14 cellular contexts compared by ENCODE assay signal in genomic region chr16:929674-930073, GRCh38. TPM values are rescaled to one million over a fixed set of nuclear protein-coding genes. Genes with fewer than 3 reads are reported as not detected.
DNase-seq lines count a peak whose midpoint lies in the region; ATAC-seq, FAIRE-seq and TF ChIP-seq lines count a peak whose summit lies in the region.
"Had no signal": no experiment of that assay in that cellular context is flagged by ENCODE, and none has a peak within 500 bp of the region (broad histone marks: within the 10 kb centered on the region; RNA-seq: fewer than 3 reads in every experiment).

No MANE protein-coding gene starts in this region.

- no peak for ATAC-seq in activated T-helper 17 cell treated with anti-CD3 and anti-CD28 coated beads, Interleukin-2, amount 50 U/mL, for 72 hours (replicated peaks)
- no peak for ATAC-seq in stimulated activated naive CD8-positive, alpha-beta T cell treated with anti-CD3 and anti-CD28 coated beads, Interleukin-15, amount 100 ng/mL, for 72 hours

- H3K4ac ChIP-seq in neuronal stem cell (ENCODE audit: low read length) = no peak overlapping the region

- no peak overlapping the region for H3K27ac Mint-ChIP-seq in activated T-helper 17 cell treated with anti-CD3 and anti-CD28 coated beads, Interleukin-2, amount 50 U/mL, for 72 hours
- H3K27ac Mint-ChIP-seq in stimulated activated naive CD8-positive, alpha-beta T cell treated with anti-CD3 and anti-CD28 coated beads, Interleukin-15, amount 100 ng/mL, for 72 hours = peak overlapping the region in 1 of 2 donors; percentile 63
- H3K27ac Mint-ChIP-seq: CD4-positive, alpha-beta T cell had no signal

- no peak overlapping the region for H4K91ac ChIP-seq in neuronal stem cell (ENCODE audit: low read depth, low read length, poor library complexity)

- no peak overlapping the region for H3K4me2 ChIP-seq in neuronal stem cell (ENCODE audit: insufficient read depth, low read length, poor library complexity, severe bottlenecking)

- WGBS in neuronal stem cell (ENCODE audit: extremely low coverage in 2 of 2, insufficient read length in 2 of 2, insufficient replicate concordance in 1 of 2), 2 donors = no CpG with 5 or more reads among the region's 21 CpGs

- H2AFZ ChIP-seq in neuronal stem cell (ENCODE audit: low read length) = no peak overlapping the region

- H3K4me1 ChIP-seq in BE2C (peaks cover 7% of the 10 kb centered on the region), NT2/D1 (ENCODE audit: insufficient read depth, insufficient read length) (peaks cover 26% of the 10 kb centered on the region), kidney (ENCODE audit: control insufficient read depth in 1 of 2, insufficient read depth in 1 of 2, low read depth in 1 of 2, low read length in 2 of 2) (peaks cover 0 to 6% of the 10 kb centered on the region in 2 donors), neuronal stem cell (ENCODE audit: control insufficient read depth in 2 of 2, insufficient read depth in 1 of 2, low read depth in 1 of 2, low read length in 2 of 2) (peaks cover 5 to 12% of the 10 kb centered on the region in 2 donors)

- no peaks in the 10 kb centered on the region for H3K27me3 Mint-ChIP-seq in activated T-helper 17 cell treated with anti-CD3 and anti-CD28 coated beads, Interleukin-2, amount 50 U/mL, for 72 hours
- H3K27me3 Mint-ChIP-seq in stimulated activated naive CD8-positive, alpha-beta T cell treated with anti-CD3 and anti-CD28 coated beads, Interleukin-15, amount 100 ng/mL, for 72 hours = no peaks in the 10 kb centered on the region
- H3K27me3 Mint-ChIP-seq: CD4-positive, alpha-beta T cell had no signal

- no peaks in the 10 kb centered on the region for H3K9me3 Mint-ChIP-seq in activated T-helper 17 cell treated with anti-CD3 and anti-CD28 coated beads, Interleukin-2, amount 50 U/mL, for 72 hours
- H3K9me3 Mint-ChIP-seq in stimulated activated naive CD8-positive, alpha-beta T cell treated with anti-CD3 and anti-CD28 coated beads, Interleukin-15, amount 100 ng/mL, for 72 hours = peaks cover 0 to 9% of the 10 kb centered on the region in 2 donors
- H3K9me3 Mint-ChIP-seq: CD4-positive, alpha-beta T cell had no signal

- H3K36me3 ChIP-seq in BE2C (no peaks in the 10 kb centered on the region; the same call in 1 of the 2 replicates), NT2/D1 (ENCODE audit: insufficient read depth, insufficient read length, low read length) (peaks cover 9% of the 10 kb centered on the region), kidney (ENCODE audit: control insufficient read depth in 1 of 2, insufficient read depth in 2 of 2, low read length in 2 of 2) (peaks cover 0 to 3% of the 10 kb centered on the region in 2 donors), neuronal stem cell (replicated peaks in 1 of 2; ENCODE audit: control insufficient read depth in 2 of 2, insufficient read depth in 2 of 2, low read length in 2 of 2) (peaks cover 3 to 8% of the 10 kb centered on the region in 2 donors)

- H2AK5ac ChIP-seq in neuronal stem cell (ENCODE audit: low read depth, low read length) = peak overlapping the region; percentile 7

- peak overlapping the region; percentile 71 for H3K18ac ChIP-seq in neuronal stem cell (ENCODE audit: low read length)

- H3K14ac ChIP-seq in neuronal stem cell (ENCODE audit: low read length) = peak overlapping the region; percentile 89

- H3K4me1 Mint-ChIP-seq in activated T-helper 17 cell treated with anti-CD3 and anti-CD28 coated beads, Interleukin-2, amount 50 U/mL, for 72 hours = peaks cover 7% of the 10 kb centered on the region
- H3K4me1 Mint-ChIP-seq in stimulated activated naive CD8-positive, alpha-beta T cell treated with anti-CD3 and anti-CD28 coated beads, Interleukin-15, amount 100 ng/mL, for 72 hours = no peaks in the 10 kb centered on the region

- peak overlapping the region; percentile 73 for H3K23ac ChIP-seq in neuronal stem cell (ENCODE audit: low read depth, low read length, poor library complexity)

- DNase-seq in BE2C (peak; percentile 2), NT2/D1 (ENCODE audit: low read depth, low spot score) (no peak), kidney (peak; percentile 45), neuronal stem cell (ENCODE audit: low spot score) (no peak), NCI-H1092 (lab: John Stamatoyannopoulos, UW) (no peak), amygdala (lab: John Stamatoyannopoulos, UW) (no peak)
- no peak for DNase-seq in stimulated activated naive CD8-positive, alpha-beta T cell treated with anti-CD3 and anti-CD28 coated beads, Interleukin-15, amount 100 ng/mL, for 72 hours
- DNase-seq: 8988T; C1 segment of cervical spinal cord; Calu3; CD4-positive, alpha-beta T cell; DMS 273 treated with DMSO at 0.1 percent for 48 hours had no signal

- no peak overlapping the region for H2BK5ac ChIP-seq in neuronal stem cell (ENCODE audit: low read length)

- H2BK15ac ChIP-seq in neuronal stem cell (ENCODE audit: low read length) = no peak overlapping the region

- TF ChIP-seq CTCF in BE2C (IDR thresholded peaks at IDR 0.05; ENCODE audit: low read depth, low read length) (no peak), kidney (IDR thresholded peaks at IDR 0.05; ENCODE audit: borderline replicate concordance, extremely low read depth, insufficient read depth) (no peak)

- FAIRE-seq in kidney (lab: Jason Lieb, UNC) = no peak
- FAIRE-seq: H54 had no signal

- H3K79me1 ChIP-seq in neuronal stem cell (ENCODE audit: low read depth, low read length) = peaks cover 4% of the 10 kb centered on the region

- H4K8ac ChIP-seq in neuronal stem cell (ENCODE audit: low read depth, low read length) = no peak overlapping the region

- H3K27ac ChIP-seq in kidney (ENCODE audit: low read depth in 2 of 2, low read length in 2 of 2) = no peak overlapping the region
- H3K27ac ChIP-seq in neuronal stem cell (replicated peaks; ENCODE audit: low read length) = no peak overlapping the region

- no peak overlapping the region for H2BK120ac ChIP-seq in neuronal stem cell (ENCODE audit: low read depth, low read length)

- intact Hi-C loops in kidney (cut with DNase I) = no loop called here

- H3K9ac ChIP-seq in NT2/D1 (ENCODE audit: insufficient read length, low read depth) (peak overlapping the region; percentile 76), kidney (ENCODE audit: low read length in 2 of 2) (no peak overlapping the region), neuronal stem cell (ENCODE audit: low read depth, low read length, poor library complexity) (peak overlapping the region; percentile 60)

- no peaks in the 10 kb centered on the region; the same call in 1 of the 2 replicates for H3K9me3 ChIP-seq in BE2C
- H3K9me3 ChIP-seq in NT2/D1 (ENCODE audit: insufficient read depth, low read length) = peaks cover 17% of the 10 kb centered on the region
- H3K9me3 ChIP-seq in kidney (ENCODE audit: control insufficient read depth in 1 of 2, low read length in 2 of 2) = no peaks in the 10 kb centered on the region
- peaks cover 14 to 18% of the 10 kb centered on the region in 2 donors for H3K9me3 ChIP-seq in neuronal stem cell (replicated peaks in 1 of 2; ENCODE audit: control insufficient read depth in 2 of 2, insufficient read depth in 1 of 2, low read depth in 1 of 2, low read length in 2 of 2)

- peaks cover 32% of the 10 kb centered on the region for H3K36me3 Mint-ChIP-seq in activated T-helper 17 cell treated with anti-CD3 and anti-CD28 coated beads, Interleukin-2, amount 50 U/mL, for 72 hours (ENCODE audit: low read depth)

- H3K4me3 ChIP-seq in BE2C (ENCODE audit: low read depth, low read length) (no peak overlapping the region), NT2/D1 (ENCODE audit: insufficient read length, low read depth) (no peak overlapping the region), kidney (ENCODE audit: low read length in 2 of 2) (no peak overlapping the region), neuronal stem cell (ENCODE audit: low read length in 2 of 2) (no peak overlapping the region)

- H3K27me3 ChIP-seq in BE2C (no peaks in the 10 kb centered on the region), NT2/D1 (ENCODE audit: insufficient read depth, insufficient read length) (no peaks in the 10 kb centered on the region), neuronal stem cell (ENCODE audit: control insufficient read depth in 3 of 3, insufficient read depth in 3 of 3, low read depth in 1 of 3, low read length in 3 of 3) (peaks cover 0 to 4% (median 0%) of the 10 kb centered on the region in 3 experiments)

- H2BK12ac ChIP-seq in neuronal stem cell (ENCODE audit: low read length) = no peak overlapping the region

- H3K4me3 Mint-ChIP-seq in activated T-helper 17 cell treated with anti-CD3 and anti-CD28 coated beads, Interleukin-2, amount 50 U/mL, for 72 hours = no peak overlapping the region
- no peak overlapping the region for H3K4me3 Mint-ChIP-seq in stimulated activated naive CD8-positive, alpha-beta T cell treated with anti-CD3 and anti-CD28 coated beads, Interleukin-15, amount 100 ng/mL, for 72 hours
- H3K4me3 Mint-ChIP-seq: CD4-positive, alpha-beta T cell had no signal

RNA-seq across cellular contexts. Expression of gene LMF1, which starts 41.1 kb away (rescaled TPM):
- polyA plus RNA-seq in BE2C (2012; ENCODE audit: insufficient read depth, insufficient read length, low read depth) = 4.3 TPM
- total RNA-seq in kidney = 28.6 TPM
- 15.4 TPM for polyA plus RNA-seq in kidney (ENCODE audit: insufficient read depth, low read depth, low replicate concordance)
- polyA plus RNA-seq in neuronal stem cell (2013, experiment 1 of 2) = 6.9 TPM
- polyA plus RNA-seq in neuronal stem cell (2013, experiment 2 of 2) = 6.7 TPM
- total RNA-seq in activated T-helper 17 cell treated with anti-CD3 and anti-CD28 coated beads, Interleukin-2, amount 50 U/mL, for 72 hours = 10 to 100 TPM; 12.3 to 17.8 TPM

RNA-seq across cellular contexts. Expression of gene SOX8, which starts 51.9 kb away (rescaled TPM):
- not detected for polyA plus RNA-seq in BE2C (2012; ENCODE audit: insufficient read depth, insufficient read length, low read depth)
- total RNA-seq in kidney = 1.0 TPM
- 0.17 TPM for polyA plus RNA-seq in kidney (ENCODE audit: insufficient read depth, low read depth, low replicate concordance)
- polyA plus RNA-seq in neuronal stem cell (2013, experiment 1 of 2) = 5.1 TPM
- polyA plus RNA-seq in neuronal stem cell (2013, experiment 2 of 2) = 5.2 TPM
- 1 to 10 TPM in 1 of 2 donors, under 1 TPM in 1; 0.35 to 3.8 TPM for total RNA-seq in activated T-helper 17 cell treated with anti-CD3 and anti-CD28 coated beads, Interleukin-2, amount 50 U/mL, for 72 hours

Comparison
In these comparisons a context has a peak if more than half of its experiments do, and no peak if none do; other contexts are left out.
1. DNase-seq: peak in BE2C (single experiment) and kidney (single experiment); none in NT2/D1 (single experiment), neuronal stem cell (single experiment), NCI-H1092 (single experiment), stimulated activated naive CD8-positive, alpha-beta T cell treated with anti-CD3 and anti-CD28 coated beads, Interleukin-15, amount 100 ng/mL, for 72 hours (0 of 2) and amygdala (0 of 56).
2. H3K9ac ChIP-seq: peak in NT2/D1 (single experiment) and neuronal stem cell (single experiment); none in kidney (0 of 2).